ENCODE assay signal across 9 cellular contexts in the genomic region with DNA sequence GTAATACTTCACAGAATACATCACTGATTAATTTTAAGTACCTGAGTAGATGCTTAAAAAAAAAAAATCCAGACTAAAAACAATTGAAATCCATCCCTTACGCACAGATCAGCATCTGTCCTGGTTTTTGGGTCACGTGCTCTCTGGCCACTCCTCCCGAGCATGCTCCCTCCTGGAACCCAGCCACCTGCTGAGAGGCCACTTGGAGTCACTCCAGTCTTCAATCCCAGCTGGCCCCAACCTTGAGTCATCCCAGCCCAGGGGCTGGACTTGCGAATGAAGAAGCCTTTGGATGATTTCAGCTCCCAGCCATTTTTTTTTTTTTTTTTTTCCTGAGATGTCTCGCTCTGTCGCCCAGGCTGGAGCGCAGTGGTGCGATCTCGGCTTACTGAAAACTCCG. TPM values are rescaled to one million over a fixed set of nuclear protein-coding genes. Genes with fewer than 3 reads are reported as not detected.
DNase-seq lines count a peak whose midpoint lies in the region; ATAC-seq, FAIRE-seq and TF ChIP-seq lines count a peak whose summit lies in the region.
"Had no signal": no experiment of that assay in that cellular context is flagged by ENCODE, and none has a peak within 500 bp of the region (broad histone marks: within the 10 kb centered on the region; RNA-seq: fewer than 3 reads in every experiment).

No MANE protein-coding gene starts in this region.

- peak; percentile 64 for DNase-seq in H54 (ENCODE audit: insufficient read length, low spot score)
- DNase-seq in T1000 (lab: John Stamatoyannopoulos, UW), result peak; percentile 85
- DNase-seq in left ventricle myocardium superior, result peak; percentile 77
- peak; percentile 12 for DNase-seq in small intestine
- DNase-seq in activated CD8-positive, alpha-beta memory T cell treated with anti-CD3 and anti-CD28 coated beads for 24 hours, result no peak
- no peak for DNase-seq in SIG-M5 (lab: John Stamatoyannopoulos, UW)
- DNase-seq in NCI-H2081 (lab: John Stamatoyannopoulos, UW), result no peak
- DNase-seq: RPMI8226 had no signal

- intact Hi-C loops in left ventricle myocardium superior (cut with micrococcal nuclease), result no loop called here

- no peaks in the 10 kb centered on the region for H3K36me3 ChIP-seq in small intestine (ENCODE audit: control insufficient read depth in 2 of 2, insufficient read depth in 2 of 2, low read length in 2 of 2)

- ATAC-seq in left ventricle myocardium superior (peak; percentile 96), GM19397 (IDR thresholded peaks at IDR 0.05; ENCODE audit: unreplicated experiment) (no peak)

- H3K4me1 ChIP-seq in small intestine (ENCODE audit: control insufficient read depth in 2 of 2, insufficient read depth in 1 of 2, low read depth in 1 of 2, low read length in 1 of 2), result no peaks in the 10 kb centered on the region

- no peak overlapping the region for H3K4me3 ChIP-seq in small intestine (ENCODE audit: low read depth in 1 of 2, low read length in 2 of 2)

- FAIRE-seq in H54 (lab: Jason Lieb, UNC) (no peak), small intestine (lab: Jason Lieb, UNC) (no peak)

- no peak for TF ChIP-seq POLR2A in H54 (IDR thresholded peaks at IDR 0.05; ENCODE audit: low read depth, low read length)

- 59 to 75% (median 73%) methylated on average over 10 of the region's 10 CpGs for WGBS in small intestine, 3 donors

- H3K9me3 ChIP-seq in small intestine (ENCODE audit: control insufficient read depth, low read depth), result no peaks in the 10 kb centered on the region

- no peak overlapping the region for H3K27ac ChIP-seq in small intestine (ENCODE audit: low read depth in 1 of 2, low read length in 1 of 2)

- no peaks in the 10 kb centered on the region for H3K27me3 ChIP-seq in small intestine (ENCODE audit: control insufficient read depth in 2 of 2, insufficient read depth in 2 of 2, low read length in 2 of 2)

RNA-seq across cellular contexts. Expression of a gene that starts 8.9 kb away (rescaled TPM):
- total RNA-seq in left ventricle myocardium superior, result not detected
- 1 to 10 TPM in 1 of 3 donors, not detected in 2; 3.1 TPM for polyA plus RNA-seq in small intestine

RNA-seq across cellular contexts. Expression of a gene that starts 32.5 kb away (rescaled TPM):
- total RNA-seq in left ventricle myocardium superior, result not detected
- polyA plus RNA-seq in small intestine, result not detected

Comparison
In these comparisons a context has a peak if more than half of its experiments do, and no peak if none do; other contexts are left out.
1. DNase-seq: peak in H54 (single experiment), T1000 (single experiment), left ventricle myocardium superior (single experiment) and small intestine (single experiment); none in activated CD8-positive, alpha-beta memory T cell treated with anti-CD3 and anti-CD28 coated beads for 24 hours (single experiment), SIG-M5 (single experiment) and NCI-H2081 (0 of 2).